Comparison of ENCODE assay signal across 1 cellular context in the genomic region with DNA sequence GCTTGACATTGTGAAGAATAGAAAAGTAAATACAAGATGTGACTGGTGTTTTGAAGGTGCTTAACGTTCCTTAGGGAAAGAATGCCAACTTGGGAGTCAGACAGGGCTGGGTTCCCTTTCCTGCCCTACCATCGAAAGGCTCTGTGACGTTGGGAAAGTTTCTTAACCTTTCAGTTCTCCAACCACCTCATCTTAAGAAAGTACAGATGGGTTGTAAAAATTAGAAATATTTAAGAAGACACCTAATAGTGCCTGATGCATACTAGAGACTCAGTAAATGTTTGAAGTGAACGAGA.
TF ChIP-seq lines count a peak whose summit lies in the region.

No MANE protein-coding gene starts in this region.

TF ChIP-seq in IMR-90, 13 proteins besides CTCF, POLR2A, EP300 and RAD21 (continued from another document):
- TF ChIP-seq BHLHE40 (IDR thresholded peaks at IDR 0.05; ENCODE audit: low read depth, low read length) (no peak), ELK1 (IDR thresholded peaks at IDR 0.05; ENCODE audit: borderline replicate concordance, low read depth, low read length) (no peak), MXI1 (IDR thresholded peaks at IDR 0.05; ENCODE audit: borderline replicate concordance, low read depth, low read length) (no peak), SMC3 (IDR thresholded peaks at IDR 0.05; ENCODE audit: low read depth, low read length) (no peak)
